In the genomic region with DNA sequence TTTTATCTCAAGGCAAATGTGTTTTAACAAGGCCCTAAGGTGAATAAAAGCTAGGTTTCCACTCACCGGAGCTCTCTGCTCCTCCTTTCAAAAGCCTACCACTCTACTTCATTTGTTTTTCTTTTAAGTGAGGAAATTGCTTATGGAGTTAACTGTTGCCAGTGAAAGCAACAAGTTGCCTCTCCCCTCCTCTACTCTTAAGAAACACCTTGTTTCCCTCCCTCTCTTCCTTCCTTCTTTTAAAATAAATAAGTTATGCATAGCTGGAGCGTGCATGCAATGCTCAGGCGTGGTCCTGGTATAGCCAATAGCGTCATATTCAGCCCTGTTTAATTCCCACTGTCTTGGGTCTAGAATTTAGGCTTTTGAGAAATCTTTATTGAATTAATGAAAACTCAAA, we compare ENCODE assay signal across 12 cellular contexts.
DNase-seq lines count a peak whose midpoint lies in the region; ATAC-seq and TF ChIP-seq lines count a peak whose summit lies in the region.
"Had no signal": no experiment of that assay in that cellular context is flagged by ENCODE, and none has a peak within 500 bp of the region (broad histone marks: within the 10 kb centered on the region; RNA-seq: fewer than 3 reads in every experiment).

No MANE protein-coding gene starts in this region.

- no peaks in the 10 kb centered on the region for H3K36me3 ChIP-seq in lower lobe of right lung
- H3K36me3 ChIP-seq: HAP-1, right lobe of liver, SJSA1 had no signal

- intact Hi-C loops in lower lobe of right lung (cut with DNase I): no loop called here

- H3K27me3 ChIP-seq in lower lobe of right lung (ENCODE audit: low read depth): peaks cover 10% of the 10 kb centered on the region

- no peak for TF ChIP-seq CTCF in lower lobe of right lung (IDR thresholded peaks at IDR 0.05)

- peak overlapping the region; percentile 59 for H3K4me3 ChIP-seq in lower lobe of right lung
- H3K4me3 ChIP-seq: HAP-1 had no signal

- peak overlapping the region; percentile 81 to 90 for H3K4me3 Mint-ChIP-seq in activated T-cell treated with anti-CD3 and anti-CD28 coated beads, Interleukin-2, amount 50 U/mL, for 72 hours
- no peak overlapping the region for H3K4me3 Mint-ChIP-seq in activated T-cell treated with anti-CD3 and anti-CD28 coated beads, Interleukin-2, amount 50 U/mL, for 24 hours
- H3K4me3 Mint-ChIP-seq in activated T-helper 17 cell treated with anti-CD3 and anti-CD28 coated beads, Interleukin-2, amount 50 U/mL, for 72 hours: peak overlapping the region; percentile 76
- peak overlapping the region; percentile 77 for H3K4me3 Mint-ChIP-seq in stimulated activated memory B cell treated with anti-CD40 and anti-IgM and Interleukin-4, amounts not matched to agents 10 μg/mL and 1 μg/mL and 100 μg/mL, for 72 hours

- peaks cover 3 to 8% of the 10 kb centered on the region in 2 donors for H3K36me3 Mint-ChIP-seq in activated T-cell treated with anti-CD3 and anti-CD28 coated beads, Interleukin-2, amount 50 U/mL, for 72 hours (ENCODE audit: insufficient read depth in 2 of 2)
- H3K36me3 Mint-ChIP-seq in activated T-cell treated with anti-CD3 and anti-CD28 coated beads, Interleukin-2, amount 50 U/mL, for 24 hours (ENCODE audit: low read depth): no peaks in the 10 kb centered on the region
- H3K36me3 Mint-ChIP-seq in activated T-helper 17 cell treated with anti-CD3 and anti-CD28 coated beads, Interleukin-2, amount 50 U/mL, for 72 hours (ENCODE audit: low read depth): no peaks in the 10 kb centered on the region
- H3K36me3 Mint-ChIP-seq in stimulated activated memory B cell treated with anti-CD40 and anti-IgM and Interleukin-4, amounts not matched to agents 10 μg/mL and 1 μg/mL and 100 μg/mL, for 72 hours: no peaks in the 10 kb centered on the region

- H3K27ac Mint-ChIP-seq in activated T-cell treated with anti-CD3 and anti-CD28 coated beads, Interleukin-2, amount 50 U/mL, for 72 hours: no peak overlapping the region
- H3K27ac Mint-ChIP-seq in activated T-cell treated with anti-CD3 and anti-CD28 coated beads, Interleukin-2, amount 50 U/mL, for 24 hours: no peak overlapping the region
- no peak overlapping the region for H3K27ac Mint-ChIP-seq in activated T-helper 17 cell treated with anti-CD3 and anti-CD28 coated beads, Interleukin-2, amount 50 U/mL, for 72 hours
- H3K27ac Mint-ChIP-seq in stimulated activated memory B cell treated with anti-CD40 and anti-IgM and Interleukin-4, amounts not matched to agents 10 μg/mL and 1 μg/mL and 100 μg/mL, for 72 hours: no peak overlapping the region
- H3K27ac Mint-ChIP-seq: activated CD4-positive, alpha-beta memory T cell treated with anti-CD3 and anti-CD28 coated beads, Interleukin-2, amount 10 ng/mL, durations not matched to agents 7 days and 5 days had no signal

- peaks cover 0 to 3% of the 10 kb centered on the region in 2 donors for H3K9me3 Mint-ChIP-seq in activated T-cell treated with anti-CD3 and anti-CD28 coated beads, Interleukin-2, amount 50 U/mL, for 72 hours
- peaks cover 5% of the 10 kb centered on the region for H3K9me3 Mint-ChIP-seq in activated T-cell treated with anti-CD3 and anti-CD28 coated beads, Interleukin-2, amount 50 U/mL, for 24 hours
- peaks cover 4% of the 10 kb centered on the region for H3K9me3 Mint-ChIP-seq in activated T-helper 17 cell treated with anti-CD3 and anti-CD28 coated beads, Interleukin-2, amount 50 U/mL, for 72 hours
- H3K9me3 Mint-ChIP-seq in stimulated activated memory B cell treated with anti-CD40 and anti-IgM and Interleukin-4, amounts not matched to agents 10 μg/mL and 1 μg/mL and 100 μg/mL, for 72 hours: peaks cover 3% of the 10 kb centered on the region
- H3K9me3 Mint-ChIP-seq: activated CD4-positive, alpha-beta memory T cell treated with anti-CD3 and anti-CD28 coated beads, Interleukin-2, amount 10 ng/mL, durations not matched to agents 7 days and 5 days had no signal

- peak overlapping the region; percentile 75 for H3K27ac ChIP-seq in lower lobe of right lung
- H3K27ac ChIP-seq: right lobe of liver, SJSA1 had no signal

- peaks cover 24% of the 10 kb centered on the region for H3K4me1 Mint-ChIP-seq in activated T-cell treated with anti-CD3 and anti-CD28 coated beads, Interleukin-2, amount 50 U/mL, for 72 hours (ENCODE audit: low read depth)
- peaks cover 16% of the 10 kb centered on the region for H3K4me1 Mint-ChIP-seq in activated T-cell treated with anti-CD3 and anti-CD28 coated beads, Interleukin-2, amount 50 U/mL, for 24 hours (ENCODE audit: low read depth)
- H3K4me1 Mint-ChIP-seq in activated T-helper 17 cell treated with anti-CD3 and anti-CD28 coated beads, Interleukin-2, amount 50 U/mL, for 72 hours: peaks cover 6% of the 10 kb centered on the region
- H3K4me1 Mint-ChIP-seq in stimulated activated memory B cell treated with anti-CD40 and anti-IgM and Interleukin-4, amounts not matched to agents 10 μg/mL and 1 μg/mL and 100 μg/mL, for 72 hours: peaks cover 16% of the 10 kb centered on the region

- peaks cover 42% of the 10 kb centered on the region for H3K27me3 Mint-ChIP-seq in activated T-cell treated with anti-CD3 and anti-CD28 coated beads, Interleukin-2, amount 50 U/mL, for 72 hours (ENCODE audit: low read depth)
- peaks cover 68% of the 10 kb centered on the region for H3K27me3 Mint-ChIP-seq in activated T-cell treated with anti-CD3 and anti-CD28 coated beads, Interleukin-2, amount 50 U/mL, for 24 hours
- peaks cover 44% of the 10 kb centered on the region for H3K27me3 Mint-ChIP-seq in activated T-helper 17 cell treated with anti-CD3 and anti-CD28 coated beads, Interleukin-2, amount 50 U/mL, for 72 hours
- H3K27me3 Mint-ChIP-seq in stimulated activated memory B cell treated with anti-CD40 and anti-IgM and Interleukin-4, amounts not matched to agents 10 μg/mL and 1 μg/mL and 100 μg/mL, for 72 hours: peaks cover 41% of the 10 kb centered on the region

- DNase-seq in activated T-cell treated with anti-CD3 and anti-CD28 coated beads, Interleukin-2, amount 50 U/mL, for 72 hours: no peak
- DNase-seq in activated T-cell treated with anti-CD3 and anti-CD28 coated beads, Interleukin-2, amount 50 U/mL, for 24 hours: no peak
- no peak for DNase-seq in lower lobe of right lung
- no peak for DNase-seq in cerebellar cortex (ENCODE audit: low spot score)
- DNase-seq: activated CD4-positive, alpha-beta memory T cell treated with anti-CD3 and anti-CD28 coated beads, Interleukin-2, amount 10 ng/mL, durations not matched to agents 7 days and 5 days had no signal

- no peak for ATAC-seq in activated T-cell treated with anti-CD3 and anti-CD28 coated beads, Interleukin-2, amount 50 U/mL, for 72 hours (replicated peaks in 1 of 2)
- ATAC-seq in activated T-helper 17 cell treated with anti-CD3 and anti-CD28 coated beads, Interleukin-2, amount 50 U/mL, for 72 hours (replicated peaks): no peak
- peak in 1 of 2 donors; percentile 18 for ATAC-seq in lower lobe of right lung
- no peak for ATAC-seq in stimulated activated memory B cell treated with anti-CD40 and anti-IgM and Interleukin-4, amounts not matched to agents 10 μg/mL and 1 μg/mL and 100 μg/mL, for 72 hours
- ATAC-seq in GM19467 (IDR thresholded peaks at IDR 0.05; ENCODE audit: unreplicated experiment): no peak
- ATAC-seq in GM19023 (IDR thresholded peaks at IDR 0.05; ENCODE audit: unreplicated experiment): no peak

- H3K4me1 ChIP-seq in lower lobe of right lung: peaks cover 22% of the 10 kb centered on the region
- H3K4me1 ChIP-seq: HAP-1 had no signal

- no peaks in the 10 kb centered on the region for H3K9me3 ChIP-seq in lower lobe of right lung
- H3K9me3 ChIP-seq: HAP-1, right lobe of liver, SJSA1 had no signal
